26 cellular contexts compared by ENCODE assay signal in genomic region chr20:34012330-34012729, GRCh38. TPM values are rescaled to one million over a fixed set of nuclear protein-coding genes. Genes with fewer than 3 reads are reported as not detected.
DNase-seq lines count a peak whose midpoint lies in the region; ATAC-seq, FAIRE-seq and TF ChIP-seq lines count a peak whose summit lies in the region.
"Had no signal": no experiment of that assay in that cellular context is flagged by ENCODE, and none has a peak within 500 bp of the region (broad histone marks: within the 10 kb centered on the region; RNA-seq: fewer than 3 reads in every experiment).

No MANE protein-coding gene starts in this region.

- H3K27ac ChIP-seq in HepG2 (ENCODE audit: extremely low read length, insufficient read depth, low read length) (peak overlapping the region; percentile 0), right lobe of liver (no peak overlapping the region), iPS-20b (ENCODE audit: low read length) (peak overlapping the region; percentile 83)
- H3K27ac ChIP-seq: esophagus squamous epithelium, gastroesophageal sphincter, parathyroid adenoma, Peyer's patch, SJCRH30, tibial artery, VCaP had no signal

- TF ChIP-seq CTCF in HepG2 (CRISPR knock-in tag; IDR thresholded peaks at IDR 0.05) (no peak), right lobe of liver (IDR thresholded peaks at IDR 0.05) (no peak)

- H3K9me3 ChIP-seq in HepG2 (ENCODE audit: low read length) (no peaks in the 10 kb centered on the region), right lobe of liver (no peaks in the 10 kb centered on the region), T-helper 17 cell (ENCODE audit: control insufficient read depth, low read length, poor library complexity, severe bottlenecking) (no peaks in the 10 kb centered on the region), iPS-20b (ENCODE audit: insufficient read depth, low read depth, low read length) (no peaks in the 10 kb centered on the region)
- H3K9me3 ChIP-seq: esophagus squamous epithelium, gastroesophageal sphincter, Peyer's patch, SJCRH30, tibial artery had no signal

- intact Hi-C loops in HepG2 (cut with micrococcal nuclease; ENCODE audit: unreplicated experiment), result no loop called here
- intact Hi-C loops in right lobe of liver (cut with DNase I), result no loop called here

- no peak for DNase-seq in HepG2 (ENCODE audit: low spot score)
- DNase-seq in right lobe of liver, result no peak
- DNase-seq in T-helper 17 cell, result no peak
- DNase-seq in NCI-H2081 (lab: John Stamatoyannopoulos, UW), result no peak
- DNase-seq: activated effector memory CD4-positive, alpha-beta T cell treated with anti-CD3 and anti-CD28 coated beads, Interleukin-2, amount 50 U/mL, for 16 hours; aorta; cerebellar nuclear complex; DMS79; effector CD8-positive, alpha-beta T cell; esophagus squamous epithelium; H7; kidney glomerular epithelial cell; mammary epithelial cell; NCI-H1105; NCI-H2029 treated with DMSO at 0.1 percent for 48 hours; NCI-H446; Peyer's patch; SJCRH30; stimulated activated naive B cell treated with anti-CD40 and anti-IgM and Interleukin-4, amounts not matched to agents 10 μg/mL and 1 μg/mL and 100 μg/mL, for 72 hours; tibial artery had no signal

- POLR2A ChIA-PET in HepG2 (lab: Yijun Ruan, JAX), result interaction anchor here (0.8 to 12.7 kb wide), 2 partner anchors 9 to 18 kb away, joined by 4 to 315 read pairs; partner anchors contain the start of gene RALY

- no peak for TF ChIP-seq RAD21 in HepG2 (CRISPR knock-in tag; IDR thresholded peaks at IDR 0.05)

- H3K36me3 ChIP-seq in HepG2 (replicated peaks in 1 of 2; ENCODE audit: control insufficient read depth in 1 of 2, insufficient read depth in 2 of 2, low read length in 2 of 2) (peaks cover 4 to 9% of the 10 kb centered on the region in 2 experiments; a peak in 1 of 5 replicates), right lobe of liver (no peaks in the 10 kb centered on the region), iPS-20b (ENCODE audit: insufficient read depth, low read depth, low read length) (no peaks in the 10 kb centered on the region)
- H3K36me3 ChIP-seq: esophagus squamous epithelium, gastroesophageal sphincter, Peyer's patch, SJCRH30, tibial artery had no signal

- 94% methylated on average over 5 of the region's 5 CpGs for WGBS in HepG2 (ENCODE audit: low lambda C conversion rate)
- 73% methylated on average over 5 of the region's 5 CpGs for WGBS in right lobe of liver (ENCODE audit: insufficient coverage, low coverage, low lambda C conversion rate, missing lambda C conversion rate)

- TF ChIP-seq POLR2A in HepG2 (IDR thresholded peaks at IDR 0.05; ENCODE audit: insufficient read depth in 1 of 2, low read depth in 2 of 2, low read length in 2 of 2) (no peak), right lobe of liver (IDR thresholded peaks at IDR 0.05) (no peak)

- H3K4me1 Mint-ChIP-seq in T-helper 17 cell, result peaks cover 79% of the 10 kb centered on the region

- H3K36me3 Mint-ChIP-seq in T-helper 17 cell (ENCODE audit: low read depth), result peaks cover 5% of the 10 kb centered on the region

- ATAC-seq in HepG2 (no peak), right lobe of liver (no peak), T-helper 17 cell (no peak), GM21515 (IDR thresholded peaks at IDR 0.05; ENCODE audit: unreplicated experiment) (no peak), GM18498 (IDR thresholded peaks at IDR 0.05; ENCODE audit: unreplicated experiment) (no peak)
- ATAC-seq: gastroesophageal sphincter; stimulated activated naive B cell treated with anti-CD40 and anti-IgM and Interleukin-4, amounts not matched to agents 10 μg/mL and 1 μg/mL and 100 μg/mL, for 72 hours had no signal

- TF ChIP-seq EP300 in HepG2 (IDR thresholded peaks at IDR 0.05; ENCODE audit: low read depth in 2 of 2, low read length in 2 of 2) (no peak), HepG2 (CRISPR knock-in tag; IDR thresholded peaks at IDR 0.05; ENCODE audit: borderline replicate concordance) (no peak)

- H3K27me3 Mint-ChIP-seq in T-helper 17 cell, result no peaks in the 10 kb centered on the region
- H3K27me3 Mint-ChIP-seq: stimulated activated naive B cell treated with anti-CD40 and anti-IgM and Interleukin-4, amounts not matched to agents 10 μg/mL and 1 μg/mL and 100 μg/mL, for 72 hours had no signal

- BruUV-seq in HepG2 (replicated peaks; lab: Mats Ljungman, UMichigan), result no TSS peak

- H3K4me1 ChIP-seq in HepG2 (ENCODE audit: insufficient read depth, low read length) (peaks cover 96% of the 10 kb centered on the region), right lobe of liver (peaks cover 0 to 26% (median 6%) of the 10 kb centered on the region in 4 donors), iPS-20b (ENCODE audit: insufficient read depth, low read length) (peaks cover 72% of the 10 kb centered on the region)

- H3K4me3 Mint-ChIP-seq in T-helper 17 cell, result peak overlapping the region; percentile 64
- H3K4me3 Mint-ChIP-seq: stimulated activated naive B cell treated with anti-CD40 and anti-IgM and Interleukin-4, amounts not matched to agents 10 μg/mL and 1 μg/mL and 100 μg/mL, for 72 hours had no signal

- H3K4me3 ChIP-seq in HepG2 (replicated peaks in 1 of 3; ENCODE audit: insufficient read depth in 1 of 3, low read depth in 2 of 3, low read length in 3 of 3) (no peak overlapping the region), right lobe of liver (no peak overlapping the region), iPS-20b (ENCODE audit: low read length) (peak overlapping the region; percentile 34; the same call in 1 of the 2 replicates)
- H3K4me3 ChIP-seq: esophagus squamous epithelium, gastroesophageal sphincter, Peyer's patch, SJCRH30, tibial artery had no signal

- H3K27ac Mint-ChIP-seq in T-helper 17 cell, result peak overlapping the region; percentile 9
- H3K27ac Mint-ChIP-seq: stimulated activated naive B cell treated with anti-CD40 and anti-IgM and Interleukin-4, amounts not matched to agents 10 μg/mL and 1 μg/mL and 100 μg/mL, for 72 hours had no signal

- no peak for FAIRE-seq in HepG2 (lab: Jason Lieb, UNC)

- no peaks in the 10 kb centered on the region for H3K27me3 ChIP-seq in HepG2 (ENCODE audit: control insufficient read depth in 1 of 2, insufficient read depth in 2 of 2, low read length in 2 of 2)
- no peaks in the 10 kb centered on the region for H3K27me3 ChIP-seq in right lobe of liver
- H3K27me3 ChIP-seq in iPS-20b (ENCODE audit: insufficient read depth, low read length), result no peaks in the 10 kb centered on the region
- H3K27me3 ChIP-seq: esophagus squamous epithelium, gastroesophageal sphincter, Peyer's patch, SJCRH30, tibial artery had no signal

- CTCF ChIA-PET in HepG2 (lab: Yijun Ruan, JAX; ENCODE audit: low intra/inter-chr PET ratio, low total read pairs), result no interaction called here

- peaks cover 98% of the 10 kb centered on the region for H3K79me2 ChIP-seq in HepG2 (ENCODE audit: insufficient read depth, low read length)

- no peak overlapping the region for H3K9ac ChIP-seq in HepG2 (ENCODE audit: insufficient read depth, low read depth, low read length)
- H3K9ac ChIP-seq in iPS-20b (ENCODE audit: low read depth, low read length), result peak overlapping the region; percentile 62; the same call in 1 of the 2 replicates
- H3K9ac ChIP-seq: parathyroid adenoma had no signal

- H3K4me2 ChIP-seq in HepG2 (ENCODE audit: low read depth, low read length), result no peak overlapping the region

- H2AFZ ChIP-seq in HepG2 (ENCODE audit: low read length), result no peak overlapping the region
- H2AFZ ChIP-seq: parathyroid adenoma had no signal

- in situ Hi-C loops in HepG2 (cut with HindIII; ENCODE audit: extremely low pct_ligation_motif_present, low pct_unique_long_range_greater_than_20kb), result no loop called here

- peaks cover 57% of the 10 kb centered on the region for H4K20me1 ChIP-seq in HepG2 (ENCODE audit: insufficient read depth, low read length)

TF ChIP-seq in HepG2, 621 proteins besides CTCF, POLR2A, EP300 and RAD21 (continues in another document):
- 0 out of 2 replicates have a peak, but pooled peaks have one; percentile 22 for TF ChIP-seq ERF (CRISPR knock-in tag; IDR thresholded peaks at IDR 0.05)
- no peak for TF ChIP-seq CC2D1A (CRISPR knock-in tag; IDR thresholded peaks at IDR 0.05)
- TF ChIP-seq YEATS4 (CRISPR knock-in tag; IDR thresholded peaks at IDR 0.05; ENCODE audit: borderline replicate concordance), result no peak
- no peak for TF ChIP-seq ZNF550 (CRISPR knock-in tag; IDR thresholded peaks at IDR 0.05; ENCODE audit: borderline replicate concordance)
- TF ChIP-seq KDM2A (CRISPR knock-in tag; IDR thresholded peaks at IDR 0.05; ENCODE audit: borderline replicate concordance, low read depth), result no peak
- TF ChIP-seq ZNF207 (IDR thresholded peaks at IDR 0.05; ENCODE audit: borderline replicate concordance), result no peak
- no peak for TF ChIP-seq SNAI1 (CRISPR knock-in tag; IDR thresholded peaks at IDR 0.05; ENCODE audit: borderline replicate concordance)
- TF ChIP-seq ELF3 (CRISPR knock-in tag; IDR thresholded peaks at IDR 0.05), result no peak

RNA-seq across cellular contexts. Expression of gene RALY, which starts 18.6 kb away (rescaled TPM):
- total RNA-seq in HepG2 (2016; rRNA removed; fragmentation: Illumina TruSeq; extraction: Trizol) (186 and 213 TPM in 2 replicates), right lobe of liver (10 to 100 TPM; 24.8 to 42.1 (median 33.4) TPM), T-helper 17 cell (100 to 1,000 TPM; 120 to 137 TPM)
- total RNA-seq in HepG2 (2016; cell fraction: cytosol; rRNA removed; fragmentation: Illumina TruSeq; extraction: Trizol; ENCODE audit: low read depth), result 149 TPM in 2 replicates
- 189 and 205 TPM in 2 replicates for total RNA-seq in HepG2 (2016; cell fraction: insoluble cytoplasmic fraction; rRNA removed; fragmentation: Illumina TruSeq; extraction: Trizol)
- 212 and 253 TPM in 2 replicates for total RNA-seq in HepG2 (2016; cell fraction: membrane; rRNA removed; fragmentation: Illumina TruSeq; extraction: Trizol)
- total RNA-seq in HepG2 (2016; cell fraction: nucleus; rRNA removed; fragmentation: Illumina TruSeq; extraction: Trizol), result 108 and 117 TPM in 2 replicates
- polyA plus RNA-seq in HepG2 (2011; rRNA removed), result 178 and 179 TPM in 2 replicates
- polyA plus RNA-seq in HepG2 (2011; cell fraction: cytosol; rRNA removed), result 154 and 230 TPM in 2 replicates
- polyA plus RNA-seq in HepG2 (2011; cell fraction: nucleus; rRNA removed), result 90.5 and 93.6 TPM in 2 replicates
- polyA plus RNA-seq in HepG2 (2012), result 139 and 151 TPM in 2 replicates
- 205 and 264 TPM in 2 replicates for polyA plus RNA-seq in HepG2 (2016; cell fraction: cytosol; fragmentation: Illumina TruSeq; extraction: Trizol; ENCODE audit: low read depth)
- polyA plus RNA-seq in HepG2 (2016; cell fraction: insoluble cytoplasmic fraction; fragmentation: Illumina TruSeq; extraction: Trizol; ENCODE audit: low read depth), result 400 and 432 TPM in 2 replicates
- polyA plus RNA-seq in HepG2 (2016; cell fraction: membrane; fragmentation: Illumina TruSeq; extraction: Trizol; ENCODE audit: low read depth), result 287 and 342 TPM in 2 replicates
- polyA plus RNA-seq in HepG2 (2016; cell fraction: nucleus; fragmentation: Illumina TruSeq; extraction: Trizol; ENCODE audit: insufficient read depth, low read depth), result 252 and 257 TPM in 2 replicates
- polyA minus RNA-seq in HepG2 (2011; rRNA and poly(A)+ RNA removed; ENCODE audit: low replicate concordance), result 148 and 200 TPM in 2 replicates
- polyA minus RNA-seq in HepG2 (2011; cell fraction: cytosol; rRNA and poly(A)+ RNA removed), result 99.8 and 102 TPM in 2 replicates
- polyA minus RNA-seq in HepG2 (2011; cell fraction: nucleus; rRNA and poly(A)+ RNA removed), result 75.0 and 76.2 TPM in 2 replicates

Comparison
In these comparisons a context has a peak if more than half of its experiments do, and no peak if none do; other contexts are left out.
1. H3K27ac ChIP-seq: peak in HepG2 (single experiment) and iPS-20b (single experiment); none in right lobe of liver (0 of 3).